ENCODE assay signal across 26 cellular contexts in genomic region chr10:29991382-29991781, GRCh38.
DNase-seq lines count a peak whose midpoint lies in the region; ATAC-seq and TF ChIP-seq lines count a peak whose summit lies in the region.
"Had no signal": no experiment of that assay in that cellular context is flagged by ENCODE, and none has a peak within 500 bp of the region (broad histone marks: within the 10 kb centered on the region; RNA-seq: fewer than 3 reads in every experiment).

No MANE protein-coding gene starts in this region.

- no peak overlapping the region for H3K14ac ChIP-seq in IMR-90 (replicated peaks; ENCODE audit: low read depth, low read length)
- H3K14ac ChIP-seq in mesenchymal stem cell (ENCODE audit: low read length in 2 of 2): no peak overlapping the region

- H3K27ac Mint-ChIP-seq in chondrocyte (ENCODE audit: unreplicated experiment): no peak overlapping the region
- H3K27ac Mint-ChIP-seq: CD14-positive monocyte; CD4-positive, alpha-beta memory T cell; CD8-positive, alpha-beta memory T cell had no signal

- H2BK120ac ChIP-seq in IMR-90 (ENCODE audit: low read depth, low read length) (no peak overlapping the region), mesenchymal stem cell (ENCODE audit: low read depth, low read length) (no peak overlapping the region)

- H3K36me3 Mint-ChIP-seq in chondrocyte (ENCODE audit: low read depth): no peaks in the 10 kb centered on the region
- H3K36me3 Mint-ChIP-seq: CD14-positive monocyte; CD4-positive, alpha-beta memory T cell; CD4-positive, CD25-positive, alpha-beta regulatory T cell; CD8-positive, alpha-beta memory T cell had no signal

- no peak overlapping the region for H2AK9ac ChIP-seq in IMR-90 (replicated peaks; ENCODE audit: low read depth, low read length, poor library complexity)

- no peaks in the 10 kb centered on the region for H3K9me3 Mint-ChIP-seq in chondrocyte (ENCODE audit: low read depth)
- H3K9me3 Mint-ChIP-seq: CD4-positive, alpha-beta memory T cell; CD8-positive, alpha-beta memory T cell had no signal

- no peak overlapping the region for H3K4me3 ChIP-seq in IMR-90 (ENCODE audit: insufficient read depth, low read depth, low read length)
- no peak overlapping the region for H3K4me3 ChIP-seq in mesenchymal stem cell (ENCODE audit: insufficient read depth in 1 of 2, low read depth in 1 of 2, low read length in 2 of 2)
- H3K4me3 ChIP-seq: BLaER1, GM12878 had no signal

- no peaks in the 10 kb centered on the region for H3K79me1 ChIP-seq in IMR-90 (ENCODE audit: low read depth in 1 of 2, low read length in 2 of 2)
- no peaks in the 10 kb centered on the region for H3K79me1 ChIP-seq in mesenchymal stem cell (replicated peaks; ENCODE audit: low read length, poor library complexity, severe bottlenecking)

- no peak for TF ChIP-seq CTCF in IMR-90 (conservative IDR thresholded peaks at IDR 0.05; ENCODE audit: low read depth, low read length)
- no peak for TF ChIP-seq CTCF in chondrocyte (IDR thresholded peaks at IDR 0.05)

- H3K27me3 ChIP-seq in IMR-90 (ENCODE audit: control insufficient read depth, insufficient read depth, low read length) (peaks cover 20% of the 10 kb centered on the region), mesenchymal stem cell (ENCODE audit: control insufficient read depth in 1 of 2, insufficient read depth in 1 of 2, low read length in 2 of 2) (peaks cover 0 to 35% of the 10 kb centered on the region in 2 experiments)
- H3K27me3 ChIP-seq: BE2C, BLaER1 had no signal

- H3K9ac ChIP-seq in IMR-90 (ENCODE audit: low read depth, low read length): no peak overlapping the region
- no peak overlapping the region for H3K9ac ChIP-seq in mesenchymal stem cell (ENCODE audit: low read length)
- H3K9ac ChIP-seq: BLaER1 had no signal

- H3K23ac ChIP-seq in IMR-90 (ENCODE audit: low read depth, low read length) (no peak overlapping the region), mesenchymal stem cell (ENCODE audit: low read length in 2 of 2) (no peak overlapping the region)

- H3K4me2 ChIP-seq in IMR-90 (ENCODE audit: low read depth, low read length) (no peak overlapping the region), mesenchymal stem cell (ENCODE audit: low read length, poor library complexity, severe bottlenecking) (no peak overlapping the region)
- H3K4me2 ChIP-seq: BLaER1 had no signal

- no peak overlapping the region for H2BK20ac ChIP-seq in IMR-90 (ENCODE audit: low read depth, low read length)

- POLR2A ChIA-PET in IMR-90 (lab: Charles Lee; ENCODE audit: unreplicated experiment): no interaction called here

- ATAC-seq in IMR-90 (ENCODE audit: low read depth): no peak
- ATAC-seq in left lobe of liver: peak; percentile 80
- ATAC-seq in left ventricle myocardium superior: no peak
- no peak for ATAC-seq in GM18517 (IDR thresholded peaks at IDR 0.05; ENCODE audit: unreplicated experiment)
- ATAC-seq: GM12878 had no signal

- H2AFZ ChIP-seq in IMR-90 (replicated peaks; ENCODE audit: low read length, poor library complexity) (no peak overlapping the region), mesenchymal stem cell (ENCODE audit: low read depth, low read length) (no peak overlapping the region)

- in situ Hi-C loops in IMR-90 (cut with MboI; ENCODE audit: low sequenced_read_pairs): loop anchor here (10.0 kb wide), 1 partner anchor 603 kb away; no protein-coding TSS in a partner anchor

- BruUV-seq in IMR-90 (replicated peaks; lab: Mats Ljungman, UMichigan): no TSS peak

- intact Hi-C loops in IMR-90 (cut with micrococcal nuclease) (no loop called here), left ventricle myocardium superior (cut with micrococcal nuclease) (no loop called here)

- H4K8ac ChIP-seq in IMR-90 (ENCODE audit: low read depth in 2 of 2, low read length in 2 of 2): no peak overlapping the region
- no peak overlapping the region for H4K8ac ChIP-seq in mesenchymal stem cell (ENCODE audit: low read length)

- no peak overlapping the region for H4K5ac ChIP-seq in IMR-90 (ENCODE audit: low read depth, low read length)

- H3K4me1 ChIP-seq in IMR-90 (ENCODE audit: control insufficient read depth, insufficient read depth, low read length) (peaks cover 12% of the 10 kb centered on the region), mesenchymal stem cell (ENCODE audit: control insufficient read depth, insufficient read depth, low read depth, low read length) (peaks cover 6% of the 10 kb centered on the region)
- H3K4me1 ChIP-seq: BE2C had no signal

- H3K9me3 ChIP-seq in IMR-90 (ENCODE audit: control insufficient read depth, insufficient read depth, low read length) (no peaks in the 10 kb centered on the region), mesenchymal stem cell (ENCODE audit: control insufficient read depth, low read length) (no peaks in the 10 kb centered on the region)
- H3K9me3 ChIP-seq: BE2C, BLaER1 had no signal

- H3K27me3 Mint-ChIP-seq in chondrocyte (ENCODE audit: low read depth): no peaks in the 10 kb centered on the region

- no peak overlapping the region for H3K4me3 Mint-ChIP-seq in chondrocyte (ENCODE audit: unreplicated experiment)
- H3K4me3 Mint-ChIP-seq: CD14-positive monocyte; CD4-positive, alpha-beta memory T cell; CD8-positive, alpha-beta memory T cell had no signal

- CTCF ChIA-PET in IMR-90 (lab: Yijun Ruan, JAX): no interaction called here

- H3K4ac ChIP-seq in IMR-90 (ENCODE audit: low read depth, low read length) (no peak overlapping the region), mesenchymal stem cell (ENCODE audit: low read depth in 1 of 2, low read length in 2 of 2) (no peak overlapping the region)

- 87% methylated on average over 3 of the region's 3 CpGs; no CpG with 5 or more reads in 1 of the 2 experiments for WGBS in IMR-90 (ENCODE audit: extremely low coverage in 2 of 2, insufficient read length in 1 of 2), 2 experiments
- 94% methylated on average over 3 of the region's 3 CpGs for WGBS in mesenchymal stem cell

- H2AK5ac ChIP-seq in IMR-90 (ENCODE audit: low read depth, low read length) (peak overlapping the region; percentile 31), mesenchymal stem cell (ENCODE audit: low read length, severe bottlenecking) (peak overlapping the region; percentile 41)

- H3K36me3 ChIP-seq in IMR-90 (ENCODE audit: control insufficient read depth, insufficient read depth, low read length) (no peaks in the 10 kb centered on the region), mesenchymal stem cell (ENCODE audit: control insufficient read depth in 1 of 2, insufficient read depth in 2 of 2, low read depth in 1 of 2, low read length in 2 of 2) (no peaks in the 10 kb centered on the region)
- H3K36me3 ChIP-seq: BE2C, BLaER1 had no signal

- DNase-seq in IMR-90 (no peak), NCI-H82 (lab: John Stamatoyannopoulos, UW) (peak; percentile 27), left lobe of liver (ENCODE audit: low spot score) (no peak), mesenchymal stem cell (no peak), chondrocyte (ENCODE audit: low spot score) (no peak), left ventricle myocardium superior (no peak), NK-92 (lab: John Stamatoyannopoulos, UW; ENCODE audit: unreplicated experiment) (no peak)
- DNase-seq: 8988T; ACHN; BE2C; C1 segment of cervical spinal cord; CD4-positive, alpha-beta memory T cell; CD4-positive, CD25-positive, alpha-beta regulatory T cell; CD8-positive, alpha-beta memory T cell; COR-L47; DMS 273 treated with DMSO at 0.1 percent for 48 hours; DMS153; DMS53; DMS79; DND-41; EL; GDM1 had no signal

- H4K91ac ChIP-seq in IMR-90 (ENCODE audit: insufficient read depth, low read depth, low read length): no peak overlapping the region
- H4K91ac ChIP-seq in mesenchymal stem cell (ENCODE audit: low read length): no peak overlapping the region

- H2BK5ac ChIP-seq in IMR-90 (ENCODE audit: low read depth, low read length, poor library complexity, severe bottlenecking) (no peak overlapping the region), mesenchymal stem cell (ENCODE audit: low read depth, low read length, poor library complexity, severe bottlenecking) (no peak overlapping the region)

- TF ChIP-seq RAD21 in IMR-90 (IDR thresholded peaks at IDR 0.05; ENCODE audit: low read length): no peak

- H3K56ac ChIP-seq in IMR-90 (ENCODE audit: extremely low read depth, insufficient read depth, low read length): no peak overlapping the region

- no peak overlapping the region for H2BK12ac ChIP-seq in mesenchymal stem cell (ENCODE audit: low read length in 2 of 2)

- dilution Hi-C loops in IMR-90 (cut with HindIII; ENCODE audit: low sequenced_read_pairs, unreplicated experiment): no loop called here

- no peaks in the 10 kb centered on the region for H4K20me1 ChIP-seq in IMR-90 (ENCODE audit: insufficient read depth, low read length)
- H4K20me1 ChIP-seq: BLaER1 had no signal

- H2BK15ac ChIP-seq in IMR-90 (ENCODE audit: low read depth, low read length): no peak overlapping the region
- H2BK15ac ChIP-seq in mesenchymal stem cell (ENCODE audit: low read depth, poor library complexity, severe bottlenecking): no peak overlapping the region

- 0 out of 2 replicates have a peak, but pooled peaks cover 5% of the 10 kb centered on the region for H3K9me1 ChIP-seq in IMR-90 (ENCODE audit: insufficient read depth, low read length)

- no peak overlapping the region for H3K18ac ChIP-seq in IMR-90 (ENCODE audit: low read depth, low read length)
- no peak overlapping the region for H3K18ac ChIP-seq in mesenchymal stem cell (ENCODE audit: low read depth in 1 of 2, low read length in 2 of 2)

- peaks cover 21% of the 10 kb centered on the region for H3K4me1 Mint-ChIP-seq in chondrocyte (ENCODE audit: low read depth)
- H3K4me1 Mint-ChIP-seq: CD14-positive monocyte; CD4-positive, alpha-beta memory T cell; CD4-positive, CD25-positive, alpha-beta regulatory T cell; CD8-positive, alpha-beta memory T cell had no signal

- no peak for TF ChIP-seq POLR2A in IMR-90 (IDR thresholded peaks at IDR 0.05; ENCODE audit: low read depth, low read length)

- H3K27ac ChIP-seq in IMR-90 (ENCODE audit: insufficient read depth, low read length): no peak overlapping the region
- no peak overlapping the region for H3K27ac ChIP-seq in mesenchymal stem cell (ENCODE audit: low read length, poor library complexity, severe bottlenecking)
- H3K27ac ChIP-seq: BLaER1 had no signal

TF ChIP-seq in IMR-90, 13 proteins besides CTCF, POLR2A, EP300 and RAD21:
- no peak for TF ChIP-seq CHD1 (IDR thresholded peaks at IDR 0.05; ENCODE audit: low read depth, low read length)
